In genomic region chr6:127641905-127642304, GRCh38 we compare ENCODE assay signal across 8 cellular contexts.
DNase-seq lines count a peak whose midpoint lies in the region; ATAC-seq and TF ChIP-seq lines count a peak whose summit lies in the region.

No MANE protein-coding gene starts in this region.

- H3K4me1 ChIP-seq in adipocyte (ENCODE audit: control insufficient read depth, insufficient read depth, low read length): peaks cover 12% of the 10 kb centered on the region

- no peaks in the 10 kb centered on the region for H3K36me3 ChIP-seq in adipocyte (ENCODE audit: control insufficient read depth, insufficient read depth, low read length, severe bottlenecking)

- H3K9me3 ChIP-seq in adipocyte (ENCODE audit: control insufficient read depth, low read length): no peaks in the 10 kb centered on the region

- no peaks in the 10 kb centered on the region for H3K27me3 ChIP-seq in adipocyte (replicated peaks; ENCODE audit: control insufficient read depth, insufficient read depth, low read length)

- in situ Hi-C loops in ACHN (cut with HindIII; ENCODE audit: low pct_ligation_motif_present, low pct_unique_long_range_greater_than_20kb, low sequenced_read_pairs): no loop called here

- H3K4me3 ChIP-seq in GM12865 (ENCODE audit: low read depth, low read length) (no peak overlapping the region), adipocyte (ENCODE audit: low read length) (no peak overlapping the region)

- ATAC-seq in HG02610 (IDR thresholded peaks at IDR 0.05; ENCODE audit: unreplicated experiment): peak; percentile 76

- peak; percentile 38 for DNase-seq in ACHN
- peak; percentile 37 for DNase-seq in GM12865 (ENCODE audit: low read depth)
- peak; percentile 42 for DNase-seq in NCI-H1694 (lab: John Stamatoyannopoulos, UW)
- DNase-seq in adipocyte (ENCODE audit: low read depth): peak; percentile 73
- DNase-seq in inferior parietal cortex (ENCODE audit: extremely low spot score): peak; percentile 13
- DNase-seq in NCI-H2107 treated with DMSO at 0.1 percent for 48 hours (lab: John Stamatoyannopoulos, UW; ENCODE audit: unreplicated experiment): no peak
- DNase-seq in NCI-H2029 treated with DMSO at 0.1 percent for 48 hours (lab: John Stamatoyannopoulos, UW): no peak

- peak; percentile 58 for TF ChIP-seq CTCF in GM12865 (IDR thresholded peaks at IDR 0.05; ENCODE audit: insufficient read depth, low read depth, low read length, missing control alignments)

- no peak overlapping the region for H3K9ac ChIP-seq in adipocyte (ENCODE audit: low read length)

Comparison
In these comparisons a context has a peak if more than half of its experiments do, and no peak if none do; other contexts are left out.
1. DNase-seq: peak in ACHN (single experiment), GM12865 (single experiment), NCI-H1694 (single experiment), adipocyte (single experiment) and inferior parietal cortex (single experiment); none in NCI-H2107 treated with DMSO at 0.1 percent for 48 hours (single experiment) and NCI-H2029 treated with DMSO at 0.1 percent for 48 hours (single experiment).